ENCODE assay signal across 12 cellular contexts in the genomic region with DNA sequence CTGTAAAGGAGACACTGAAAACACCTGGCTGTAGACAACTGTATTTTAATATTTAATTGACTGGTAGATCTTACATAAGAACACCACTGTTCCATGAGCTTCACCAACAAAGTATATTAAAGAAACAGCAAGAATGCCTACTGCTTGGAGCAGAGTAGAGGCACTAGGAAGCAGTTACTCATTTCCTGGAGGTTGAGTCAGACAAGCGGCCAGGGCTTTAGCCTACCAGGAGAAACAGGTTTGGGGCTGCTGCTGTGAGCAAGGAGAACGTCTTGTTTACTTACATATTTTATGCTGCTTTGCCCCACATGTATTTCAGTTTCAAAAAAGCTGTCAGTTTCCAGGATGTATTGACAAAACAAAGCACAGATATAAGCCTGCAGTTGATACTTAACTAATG. TPM values are rescaled to one million over a fixed set of nuclear protein-coding genes. Genes with fewer than 3 reads are reported as not detected.
DNase-seq lines count a peak whose midpoint lies in the region; ATAC-seq and TF ChIP-seq lines count a peak whose summit lies in the region.
"Had no signal": no experiment of that assay in that cellular context is flagged by ENCODE, and none has a peak within 500 bp of the region (broad histone marks: within the 10 kb centered on the region; RNA-seq: fewer than 3 reads in every experiment).

No MANE protein-coding gene starts in this region.

- H3K4me3 ChIP-seq in LNCaP clone FGC (ENCODE audit: low read depth, low read length) (no peak overlapping the region), mesodermal cell (ENCODE audit: extremely low read depth, insufficient read depth, low read length, poor library complexity, severe bottlenecking) (no peak overlapping the region), suprapubic skin (no peak overlapping the region)

- H3K36me3 ChIP-seq in mesodermal cell (ENCODE audit: control insufficient read depth, insufficient read depth, low read length) (peaks cover 59% of the 10 kb centered on the region), suprapubic skin (peaks cover 73% of the 10 kb centered on the region)

- no peak overlapping the region for H3K4me3 Mint-ChIP-seq in progenitor cell of endocrine pancreas (ENCODE audit: low read depth)
- H3K4me3 Mint-ChIP-seq: activated naive CD4-positive, alpha-beta T cell treated with anti-CD3 and anti-CD28 coated beads, Interleukin-2, amount 50 U/mL, for 24 hours; memory B cell had no signal

- in situ Hi-C loops in T47D (cut with HindIII; ENCODE audit: low pct_unique_long_range_greater_than_20kb, low sequenced_read_pairs): no loop called here

- TF ChIP-seq CTCF in LNCaP clone FGC (IDR thresholded peaks at IDR 0.05; ENCODE audit: control insufficient read depth, extremely low read depth, insufficient read depth) (no peak), suprapubic skin (IDR thresholded peaks at IDR 0.05) (no peak), progenitor cell of endocrine pancreas (IDR thresholded peaks at IDR 0.05; ENCODE audit: unreplicated experiment) (no peak)

- H3K27ac Mint-ChIP-seq in progenitor cell of endocrine pancreas: no peak overlapping the region
- H3K27ac Mint-ChIP-seq: activated naive CD4-positive, alpha-beta T cell treated with anti-CD3 and anti-CD28 coated beads, Interleukin-2, amount 50 U/mL, for 24 hours; memory B cell had no signal

- no peaks in the 10 kb centered on the region for H3K9me3 Mint-ChIP-seq in progenitor cell of endocrine pancreas (ENCODE audit: low read depth)
- H3K9me3 Mint-ChIP-seq: activated naive CD4-positive, alpha-beta T cell treated with anti-CD3 and anti-CD28 coated beads, Interleukin-2, amount 50 U/mL, for 24 hours; memory B cell had no signal

- DNase-seq in EH (ENCODE audit: low read depth) (peak; percentile 81), LNCaP clone FGC (ENCODE audit: low read depth) (peak; percentile 33), T47D (ENCODE audit: low read depth in 1 of 2, low spot score in 1 of 2) (peak; percentile 1 to 43), suprapubic skin (ENCODE audit: low spot score in 2 of 2) (no peak), progenitor cell of endocrine pancreas (ENCODE audit: low spot score, unreplicated experiment) (no peak), cerebellum (ENCODE audit: low spot score) (no peak)
- DNase-seq: NCI-H524 treated with DMSO at 0.1 percent for 48 hours had no signal

- H3K9me3 ChIP-seq in mesodermal cell (ENCODE audit: control insufficient read depth, low read length) (no peaks in the 10 kb centered on the region), suprapubic skin (no peaks in the 10 kb centered on the region)

- H3K27me3 ChIP-seq in suprapubic skin: no peaks in the 10 kb centered on the region

- H3K4me1 Mint-ChIP-seq in progenitor cell of endocrine pancreas (ENCODE audit: low read depth): no peaks in the 10 kb centered on the region
- H3K4me1 Mint-ChIP-seq: memory B cell had no signal

- H3K36me3 Mint-ChIP-seq in progenitor cell of endocrine pancreas (ENCODE audit: insufficient read depth): peaks cover 19% of the 10 kb centered on the region

- no peaks in the 10 kb centered on the region for H3K27me3 Mint-ChIP-seq in progenitor cell of endocrine pancreas
- H3K27me3 Mint-ChIP-seq: activated naive CD4-positive, alpha-beta T cell treated with anti-CD3 and anti-CD28 coated beads, Interleukin-2, amount 50 U/mL, for 24 hours; memory B cell had no signal

- H3K27ac ChIP-seq in mesodermal cell (ENCODE audit: low read depth, low read length, severe bottlenecking) (peak overlapping the region; percentile 44), suprapubic skin (no peak overlapping the region)
- H3K27ac ChIP-seq: VCaP had no signal

- no peak for TF ChIP-seq POLR2A in suprapubic skin (IDR thresholded peaks at IDR 0.05)

- no peak for TF ChIP-seq EP300 in suprapubic skin (IDR thresholded peaks at IDR 0.05)

- no peak for ATAC-seq in GM21381 (IDR thresholded peaks at IDR 0.05; ENCODE audit: unreplicated experiment)

- peaks cover 13% of the 10 kb centered on the region for H3K4me1 ChIP-seq in mesodermal cell (ENCODE audit: control insufficient read depth, insufficient read depth, low read length, poor library complexity, severe bottlenecking)
- H3K4me1 ChIP-seq in suprapubic skin: no peaks in the 10 kb centered on the region

- WGBS in mesodermal cell (ENCODE audit: insufficient coverage in 2 of 2), 2 experiments: 80 to 100% methylated on average over 1 of the region's 2 CpGs
- 80% methylated on average over 2 of the region's 2 CpGs for WGBS in suprapubic skin

RNA-seq across cellular contexts. Expression of a gene that starts 33.4 kb away (rescaled TPM):
- polyA plus RNA-seq in mesodermal cell (2013, experiment 1 of 2): 52.4 TPM
- polyA plus RNA-seq in mesodermal cell (2013, experiment 2 of 2): 53.9 TPM
- total RNA-seq in suprapubic skin (10 to 100 TPM in 3 of 4 donors, 1 to 10 TPM in 1; 9.3 to 20.6 (median 16.7) TPM), progenitor cell of endocrine pancreas (29.2 and 34.6 TPM in 2 replicates), cerebellum (20.5 TPM)

RNA-seq across cellular contexts. Expression of a gene that starts 34.8 kb away (rescaled TPM):
- 73.5 TPM for polyA plus RNA-seq in mesodermal cell (2013, experiment 1 of 2)
- 101 TPM for polyA plus RNA-seq in mesodermal cell (2013, experiment 2 of 2)
- total RNA-seq in suprapubic skin: 100 to 1,000 TPM in 1 of 4 donors, 10 to 100 TPM in 3; 21.8 to 136 (median 23.4) TPM
- total RNA-seq in progenitor cell of endocrine pancreas: 65.6 and 75.0 TPM in 2 replicates
- 26.5 TPM for total RNA-seq in cerebellum

RNA-seq across cellular contexts. Expression of a gene that starts 45.7 kb away (rescaled TPM):
- 23.3 TPM for polyA plus RNA-seq in mesodermal cell (2013, experiment 1 of 2)
- 27.5 TPM for polyA plus RNA-seq in mesodermal cell (2013, experiment 2 of 2)
- total RNA-seq in suprapubic skin (1 to 10 TPM in 3 of 4 donors, under 1 TPM in 1; 0.98 to 4.1 (median 2.1) TPM), progenitor cell of endocrine pancreas (10.5 and 11.1 TPM in 2 replicates), cerebellum (20.0 TPM)

Comparison
In these comparisons a context has a peak if more than half of its experiments do, and no peak if none do; other contexts are left out.
1. DNase-seq: peak in EH (single experiment), LNCaP clone FGC (single experiment) and T47D (2 of 2); none in suprapubic skin (0 of 2), progenitor cell of endocrine pancreas (single experiment) and cerebellum (single experiment).